ENCODE assay signal across 8 cellular contexts in genomic region chr1:226940029-226940805, GRCh38. TPM values are rescaled to one million over a fixed set of nuclear protein-coding genes. Genes with fewer than 3 reads are reported as not detected.
DNase-seq lines count a peak whose midpoint lies in the region; ATAC-seq, FAIRE-seq and TF ChIP-seq lines count a peak whose summit lies in the region.

TSS of gene COQ8A (plus strand) at chr1:226940294. CDS start at chr1:226961386, 21,092 bp downstream.

- H3K79me2 ChIP-seq in H1 (ENCODE audit: control insufficient read depth in 1 of 2, insufficient read depth in 2 of 2, low read length in 2 of 2), result peaks cover 0 to 40% of the 10 kb centered on the region in 2 experiments; a peak in 2 of 4 replicates

- TF ChIP-seq CTCF in H1 (IDR thresholded peaks at IDR 0.05; ENCODE audit: control extremely low read depth in 1 of 3, insufficient read depth in 1 of 3, low read depth in 1 of 3, low read length in 3 of 3), result no peak

- peak within 1 kb of the TSS; percentile 95 for H4K8ac ChIP-seq in H1 (ENCODE audit: extremely low read depth, insufficient read depth, low read length)

- peak within 1 kb of the TSS; percentile 74 for H2BK5ac ChIP-seq in H1 (ENCODE audit: low read depth, low read length)

- peaks cover 19% of the 10 kb centered on the region for H3K4me1 ChIP-seq in HUES48 (ENCODE audit: control insufficient read depth, insufficient read depth, low read length)
- H3K4me1 ChIP-seq in NT2/D1 (ENCODE audit: insufficient read depth, insufficient read length), result peaks cover 13% of the 10 kb centered on the region
- peaks cover 2 to 9% (median 5%) of the 10 kb centered on the region in 4 experiments for H3K4me1 ChIP-seq in H1 (replicated peaks in 1 of 4; ENCODE audit: control insufficient read depth in 3 of 4, insufficient read depth in 4 of 4, low read length in 3 of 4)

- H3K9ac ChIP-seq in HUES48 (ENCODE audit: low read depth, low read length) (peak within 1 kb of the TSS; percentile 84), NT2/D1 (ENCODE audit: insufficient read length, low read depth) (peak within 1 kb of the TSS; percentile 98), H1 (replicated peaks in 1 of 4; ENCODE audit: extremely low read depth in 1 of 4, low read depth in 3 of 4, low read length in 3 of 4) (peak within 1 kb of the TSS; percentile 66 to 87 (median 80))

- CTCF ChIA-PET in activated CD8-positive, alpha-beta memory T cell treated with anti-CD3 and anti-CD28 coated beads, Interleukin-2, amount 10 ng/mL, durations not matched to agents 7 days and 5 days (lab: Charles Lee), result interaction anchor here (1.0 to 2.0 kb wide), 6 partner anchors 28 to 314 kb away, joined by 3 to 7 read pairs (median 5); no protein-coding TSS in a partner anchor
- CTCF ChIA-PET in H1 (lab: Charles Lee; ENCODE audit: partially characterized antibody), result interaction anchor here (0.7 to 1.1 kb wide), 4 partner anchors 9 to 410 kb away, joined by 3 to 4 read pairs (median 3); no protein-coding TSS in a partner anchor

- DNase-seq in CMK (ENCODE audit: low read depth), result peak; percentile 99
- DNase-seq in NT2/D1 (ENCODE audit: low read depth, low spot score), result peak; percentile 100
- peak; percentile 99 for DNase-seq in activated CD8-positive, alpha-beta memory T cell treated with anti-CD3 and anti-CD28 coated beads, Interleukin-2, amount 10 ng/mL, durations not matched to agents 7 days and 5 days
- peak; percentile 98 for DNase-seq in H1 (ENCODE audit: low read depth in 1 of 2, low spot score in 2 of 2)
- peak; percentile 100 for DNase-seq in medulla oblongata (ENCODE audit: extremely low spot score)
- DNase-seq in stimulated activated CD4-positive, alpha-beta T cell treated with anti-CD3 and anti-CD28 coated beads, TNF-alpha, amount 100 ng/mL, for 48 hours (ENCODE audit: low read depth in 3 of 3), result peak; percentile 96 to 99 (median 97)

- no peak within 1 kb of the TSS for H3K14ac ChIP-seq in H1 (ENCODE audit: insufficient read length)

- peak within 1 kb of the TSS; percentile 98 for H3K18ac ChIP-seq in H1 (ENCODE audit: extremely low read depth, low read length)

- H3K4me3 ChIP-seq in HUES48 (ENCODE audit: low read depth, low read length), result peak within 1 kb of the TSS; percentile 71
- H3K4me3 ChIP-seq in NT2/D1 (ENCODE audit: insufficient read length, low read depth), result peak within 1 kb of the TSS; percentile 87
- peak within 1 kb of the TSS; percentile 53 to 75 (median 68) for H3K4me3 ChIP-seq in H1 (ENCODE audit: extremely low read depth in 1 of 4, insufficient read depth in 2 of 4, low read depth in 3 of 4, low read length in 4 of 4)

- WGBS in H1 (ENCODE audit: extremely low coverage in 1 of 2, insufficient coverage in 1 of 2, insufficient read length in 1 of 2, insufficient replicate concordance in 2 of 2, low coverage in 1 of 2, low lambda C conversion rate in 2 of 2, missing lambda C conversion rate in 1 of 2), 2 experiments, result 3% methylated on average over 71 of the region's 73 CpGs; no CpG with 5 or more reads in 1 of the 2 experiments

- peak within 1 kb of the TSS; percentile 96 for H3K56ac ChIP-seq in H1 (replicated peaks; ENCODE audit: insufficient read length, low read depth, low read length)

- peak within 1 kb of the TSS; percentile 98 for H4K5ac ChIP-seq in H1 (ENCODE audit: insufficient read length, low read depth, low read length)

- peaks cover 11% of the 10 kb centered on the region for H3K36me3 Mint-ChIP-seq in activated CD8-positive, alpha-beta memory T cell treated with anti-CD3 and anti-CD28 coated beads, Interleukin-2, amount 10 ng/mL, durations not matched to agents 7 days and 5 days

- H3K4me2 ChIP-seq in H1 (ENCODE audit: insufficient read depth in 1 of 2, low read depth in 2 of 2, low read length in 2 of 2), result peak within 1 kb of the TSS; percentile 68 to 94

- H3K27ac Mint-ChIP-seq in activated CD8-positive, alpha-beta memory T cell treated with anti-CD3 and anti-CD28 coated beads, Interleukin-2, amount 10 ng/mL, durations not matched to agents 7 days and 5 days, result peak within 1 kb of the TSS; percentile 96

- H2BK120ac ChIP-seq in H1 (replicated peaks; ENCODE audit: low read depth, low read length), result peak within 1 kb of the TSS; percentile 51

- TF ChIP-seq POLR2A in H1 (IDR thresholded peaks at IDR 0.05; ENCODE audit: control extremely low read depth in 1 of 2, low read depth in 2 of 2, low read length in 2 of 2), result no peak; a peak in 1 of 3 replicates

- peak within 1 kb of the TSS; percentile 97 for H3K27ac ChIP-seq in HUES48 (ENCODE audit: low read depth, low read length)
- peak within 1 kb of the TSS; percentile 93 for H3K27ac ChIP-seq in H1 (ENCODE audit: low read depth, low read length)

- no peak for TF ChIP-seq RAD21 in H1 (IDR thresholded peaks at IDR 0.05 in 1 of 2, conservative IDR thresholded peaks at IDR 0.05 in 1 of 2; ENCODE audit: low read depth in 2 of 2, low read length in 2 of 2)

- H3K4me1 Mint-ChIP-seq in activated CD8-positive, alpha-beta memory T cell treated with anti-CD3 and anti-CD28 coated beads, Interleukin-2, amount 10 ng/mL, durations not matched to agents 7 days and 5 days, result peaks cover 32% of the 10 kb centered on the region

- ATAC-seq in GM21423 (IDR thresholded peaks at IDR 0.05; ENCODE audit: unreplicated experiment), result peak; percentile 93
- ATAC-seq in activated CD8-positive, alpha-beta memory T cell treated with anti-CD3 and anti-CD28 coated beads, Interleukin-2, amount 10 ng/mL, durations not matched to agents 7 days and 5 days, result peak; percentile 96

- H3K9me3 Mint-ChIP-seq in activated CD8-positive, alpha-beta memory T cell treated with anti-CD3 and anti-CD28 coated beads, Interleukin-2, amount 10 ng/mL, durations not matched to agents 7 days and 5 days (ENCODE audit: low read depth), result peaks cover 4% of the 10 kb centered on the region

- H3K27me3 ChIP-seq in HUES48 (ENCODE audit: control insufficient read depth, insufficient read depth, low read length) (peaks cover 6% of the 10 kb centered on the region; the same call in 1 of the 2 replicates), NT2/D1 (ENCODE audit: insufficient read depth, insufficient read length) (peaks cover 12% of the 10 kb centered on the region), H1 (replicated peaks in 1 of 4; ENCODE audit: control insufficient read depth in 3 of 4, extremely low read depth in 1 of 4, insufficient read depth in 3 of 4, low read length in 3 of 4) (peaks cover 0 to 2% (median 0%) of the 10 kb centered on the region in 4 experiments; a peak in 3 of 7 replicates)

- no peak within 1 kb of the TSS for H3K4ac ChIP-seq in H1 (replicated peaks; ENCODE audit: insufficient read length, low read depth, low read length)

- H2BK15ac ChIP-seq in H1 (ENCODE audit: low read length), result 0 out of 2 replicates have a peak within 1 kb of the TSS, but pooled peaks have one; percentile 65

- no peak within 1 kb of the TSS for H3K23ac ChIP-seq in H1 (ENCODE audit: insufficient read length)

- peak within 1 kb of the TSS; percentile 97 for H2BK12ac ChIP-seq in H1 (ENCODE audit: low read depth, low read length)

- H3K23me2 ChIP-seq in H1 (ENCODE audit: low read depth, low read length), result peaks cover 9% of the 10 kb centered on the region

- H4K91ac ChIP-seq in H1 (replicated peaks; ENCODE audit: insufficient read length, low read length), result peak within 1 kb of the TSS; percentile 94

- peaks cover 0 to 3% of the 10 kb centered on the region in 2 experiments for H4K20me1 ChIP-seq in H1 (replicated peaks in 1 of 2; ENCODE audit: control insufficient read depth in 1 of 2, insufficient read depth in 2 of 2, low read length in 2 of 2)

- FAIRE-seq in H1 (lab: Jason Lieb, UNC), result peak; percentile 36

- H3K79me1 ChIP-seq in H1 (ENCODE audit: low read depth, low read length), result peaks cover 7% of the 10 kb centered on the region

- POLR2A ChIA-PET in H1 (lab: Charles Lee; ENCODE audit: partially characterized antibody), result interaction anchor here (1.1 to 3.6 kb wide), 4 partner anchors 10 to 54 kb away, joined by 3 to 18 read pairs (median 4); no protein-coding TSS in a partner anchor

- peak within 1 kb of the TSS; percentile 80 for H3K4me3 Mint-ChIP-seq in activated CD8-positive, alpha-beta memory T cell treated with anti-CD3 and anti-CD28 coated beads, Interleukin-2, amount 10 ng/mL, durations not matched to agents 7 days and 5 days

- H2AK5ac ChIP-seq in H1 (ENCODE audit: low read depth, low read length), result no peak within 1 kb of the TSS

- TF ChIP-seq EP300 in H1 (IDR thresholded peaks at IDR 0.05; ENCODE audit: borderline replicate concordance in 1 of 2, low read depth in 2 of 2, low read length in 2 of 2), result no peak

- H3K9me3 ChIP-seq in HUES48 (ENCODE audit: control insufficient read depth, insufficient read depth, low read length), result no peaks in the 10 kb centered on the region
- H3K9me3 ChIP-seq in NT2/D1 (ENCODE audit: insufficient read depth, low read length), result no peaks in the 10 kb centered on the region
- H3K9me3 ChIP-seq in H1 (ENCODE audit: insufficient read depth in 2 of 2, low read depth in 1 of 2, low read length in 1 of 2), result no peaks in the 10 kb centered on the region

- peak within 1 kb of the TSS; percentile 63; the same call in 1 of the 2 replicates for H2AFZ ChIP-seq in H1 (ENCODE audit: low read length)

- H2BK20ac ChIP-seq in H1 (ENCODE audit: low read length), result no peak within 1 kb of the TSS

- no peaks in the 10 kb centered on the region for H3K36me3 ChIP-seq in HUES48 (ENCODE audit: control insufficient read depth, insufficient read depth, low read length)
- no peaks in the 10 kb centered on the region for H3K36me3 ChIP-seq in NT2/D1 (ENCODE audit: insufficient read depth, insufficient read length, low read length)
- no peaks in the 10 kb centered on the region for H3K36me3 ChIP-seq in H1 (ENCODE audit: control insufficient read depth in 2 of 4, insufficient read depth in 4 of 4, low read length in 3 of 4)

- no peaks in the 10 kb centered on the region for H3K27me3 Mint-ChIP-seq in activated CD8-positive, alpha-beta memory T cell treated with anti-CD3 and anti-CD28 coated beads, Interleukin-2, amount 10 ng/mL, durations not matched to agents 7 days and 5 days

TF ChIP-seq in H1, 55 proteins besides CTCF, POLR2A, EP300 and RAD21 (continues in another document):
- peak; percentile 63 for TF ChIP-seq TAF1 (IDR thresholded peaks at IDR 0.05; ENCODE audit: low read depth, low read length)
- TF ChIP-seq ZNF274 (IDR thresholded peaks at IDR 0.05; ENCODE audit: borderline replicate concordance, extremely low read depth, low read length), result no peak
- TF ChIP-seq JUND (IDR thresholded peaks at IDR 0.05; ENCODE audit: low read length), result no peak

RNA-seq across cellular contexts. Expression of gene COQ8A, which starts in this region (rescaled TPM):
- 10 to 100 TPM; 19.0 to 22.1 TPM for total RNA-seq in activated CD8-positive, alpha-beta memory T cell treated with anti-CD3 and anti-CD28 coated beads, Interleukin-2, amount 10 ng/mL, durations not matched to agents 7 days and 5 days
- total RNA-seq in H1 (2021; fragmentation: NEBNext Ultra II Directional; extraction: Animal tissue kit (Norgen Biotek cat#: 25700)), result 38.9 and 39.0 TPM in 2 replicates
- polyA plus RNA-seq in H1 (2011; rRNA removed), result 28.5 and 40.2 TPM in 2 replicates
- 38.6 TPM for polyA plus RNA-seq in H1 (2011; cell fraction: cytosol; rRNA removed)
- 61.2 TPM for polyA plus RNA-seq in H1 (2011; cell fraction: nucleus; rRNA removed)
- 27.1 to 32.5 TPM (median 31.3 TPM) in 4 replicates for polyA plus RNA-seq in H1 (2012, experiment 1 of 2)
- 35.2 TPM for polyA plus RNA-seq in H1 (2012, experiment 2 of 2)
- polyA plus RNA-seq in H1 (2013, experiment 1 of 2), result 17.0 TPM
- polyA plus RNA-seq in H1 (2013, experiment 2 of 2), result 17.1 TPM
- 19.0 and 25.9 TPM in 2 replicates for polyA minus RNA-seq in H1 (2011; rRNA and poly(A)+ RNA removed)
- 16.7 TPM for polyA minus RNA-seq in H1 (2011; cell fraction: cytosol; rRNA and poly(A)+ RNA removed)
- polyA minus RNA-seq in H1 (2011; cell fraction: nucleus; rRNA and poly(A)+ RNA removed), result 16.0 TPM

Comparison
In these comparisons a context has a peak if more than half of its experiments do, and no peak if none do; other contexts are left out.
1. Peak in every context shown above with its lines: DNase-seq, ATAC-seq, H3K4me3 ChIP-seq and H3K27ac ChIP-seq.